ENCODE assay signal across 12 cellular contexts in the genomic region with DNA sequence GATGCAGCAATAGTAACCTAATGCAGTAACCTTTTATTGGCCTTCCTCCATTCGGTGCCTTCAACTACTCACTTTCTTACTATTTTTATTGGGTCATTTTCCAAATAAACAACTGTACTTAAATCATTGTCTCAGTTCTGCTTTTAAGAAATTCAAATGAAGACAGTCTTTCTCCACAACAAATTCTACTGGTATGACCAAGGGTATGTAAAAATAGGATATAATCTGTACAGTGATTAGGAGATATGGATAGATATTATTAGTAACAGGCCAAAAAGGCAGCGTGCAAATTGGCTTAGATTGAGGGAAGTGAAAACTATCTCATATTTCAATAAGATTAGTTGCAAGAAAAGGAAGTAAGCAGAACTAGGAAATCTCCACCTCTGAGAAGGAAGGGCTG.
DNase-seq lines count a peak whose midpoint lies in the region; ATAC-seq and TF ChIP-seq lines count a peak whose summit lies in the region.
"Had no signal": no experiment of that assay in that cellular context is flagged by ENCODE, and none has a peak within 500 bp of the region (broad histone marks: within the 10 kb centered on the region; RNA-seq: fewer than 3 reads in every experiment).

No MANE protein-coding gene starts in this region.

- peaks cover 21 to 33% (median 23%) of the 10 kb centered on the region in 3 experiments for H3K36me3 Mint-ChIP-seq in H9 (ENCODE audit: insufficient read depth in 1 of 3, low read depth in 3 of 3)
- H3K36me3 Mint-ChIP-seq in activated T-helper 2 cell treated with anti-CD3 and anti-CD28 coated beads, Interferon-gamma antibody, Interleukin-2, Interleukin-4, amounts not matched to agents 10 μg/mL and 5 μg/mL and 100 μg/mL, durations not matched to agents 14 hours and 24 hours and 36 hours (ENCODE audit: low read depth): no peaks in the 10 kb centered on the region

- no peak overlapping the region for H2BK20ac ChIP-seq in H9 (ENCODE audit: low read depth, low read length, poor library complexity, severe bottlenecking)

- peaks cover 0 to 11% of the 10 kb centered on the region in 2 experiments; a peak in 2 of 4 replicates for H3K4me1 Mint-ChIP-seq in H9
- peaks cover 8% of the 10 kb centered on the region for H3K4me1 Mint-ChIP-seq in activated T-helper 2 cell treated with anti-CD3 and anti-CD28 coated beads, Interferon-gamma antibody, Interleukin-2, Interleukin-4, amounts not matched to agents 10 μg/mL and 5 μg/mL and 100 μg/mL, durations not matched to agents 14 hours and 24 hours and 36 hours (ENCODE audit: low read depth)

- H2AFZ ChIP-seq in H9 (ENCODE audit: low read length): no peak overlapping the region

- intact Hi-C loops in activated T-helper 2 cell treated with anti-CD3 and anti-CD28 coated beads, Interferon-gamma antibody, Interleukin-2, Interleukin-4, amounts not matched to agents 10 μg/mL and 5 μg/mL and 100 μg/mL, durations not matched to agents 14 hours and 24 hours and 36 hours (cut with micrococcal nuclease): loop anchor here (10.0 kb wide), 1 partner anchor 1161 kb away; no protein-coding TSS in a partner anchor

- no peak overlapping the region for H3K27ac Mint-ChIP-seq in H9
- no peak overlapping the region for H3K27ac Mint-ChIP-seq in activated T-helper 2 cell treated with anti-CD3 and anti-CD28 coated beads, Interferon-gamma antibody, Interleukin-2, Interleukin-4, amounts not matched to agents 10 μg/mL and 5 μg/mL and 100 μg/mL, durations not matched to agents 14 hours and 24 hours and 36 hours
- H3K27ac Mint-ChIP-seq: progenitor cell of endocrine pancreas had no signal

- WGBS in H9 (ENCODE audit: extremely low coverage, insufficient read length, low lambda C conversion rate): no CpG with 5 or more reads among the region's 2 CpGs

- peak; percentile 80 for ATAC-seq in GM18498 (IDR thresholded peaks at IDR 0.05; ENCODE audit: unreplicated experiment)
- peak; percentile 88 for ATAC-seq in GM21360 (IDR thresholded peaks at IDR 0.05; ENCODE audit: unreplicated experiment)
- peak; percentile 83 for ATAC-seq in HG03103 (IDR thresholded peaks at IDR 0.05; ENCODE audit: low read depth, unreplicated experiment)

- no peak overlapping the region for H3K9ac ChIP-seq in H9 (ENCODE audit: extremely low read depth, insufficient read length, low read length)

- no peaks in the 10 kb centered on the region for H4K20me1 ChIP-seq in H9 (ENCODE audit: control insufficient read depth, insufficient read depth, insufficient read length)

- H3K4me2 ChIP-seq in H9 (ENCODE audit: insufficient read depth, insufficient read length, low read length): no peak overlapping the region

- H3K27me3 ChIP-seq in H9 (ENCODE audit: insufficient read depth, low read length): no peaks in the 10 kb centered on the region

- H3K14ac ChIP-seq in H9 (ENCODE audit: insufficient read depth, low read length): no peak overlapping the region

- H3T11ph ChIP-seq in H9 (ENCODE audit: low read length): no peak overlapping the region

- H4K91ac ChIP-seq in H9 (ENCODE audit: insufficient read length, low read depth, low read length): no peak overlapping the region

- H3K4me1 ChIP-seq in H9 (ENCODE audit: insufficient read depth, low read length): no peaks in the 10 kb centered on the region

- no peak overlapping the region for H3K18ac ChIP-seq in H9 (ENCODE audit: insufficient read length, low read depth, low read length)

- H3K27ac ChIP-seq in H9 (ENCODE audit: insufficient read length, low read depth, low read length): no peak overlapping the region
- H3K27ac ChIP-seq: SK-N-MC had no signal

- no peak overlapping the region for H2BK12ac ChIP-seq in H9 (ENCODE audit: insufficient read length, low read depth, low read length)

- no peak for TF ChIP-seq CTCF in H9 (conservative IDR thresholded peaks at IDR 0.05)

- H3K9me3 ChIP-seq in H9 (ENCODE audit: control insufficient read depth, low read depth, low read length): peaks cover 5% of the 10 kb centered on the region

- DNase-seq in RPMI8226 (peak; percentile 66), H9 (no peak), kidney tubule cell (ENCODE audit: low spot score) (no peak), dermis blood vessel endothelial cell (no peak)
- DNase-seq in activated T-helper 2 cell treated with anti-CD3 and anti-CD28 coated beads, Interferon-gamma antibody, Interleukin-2, Interleukin-4, amounts not matched to agents 10 μg/mL and 5 μg/mL and 100 μg/mL, durations not matched to agents 14 hours and 24 hours and 36 hours (ENCODE audit: low spot score): no peak
- DNase-seq: HCEC 1CT, NCI-H187 had no signal

- no peaks in the 10 kb centered on the region for H3K27me3 Mint-ChIP-seq in H9 (ENCODE audit: low read depth)
- no peaks in the 10 kb centered on the region for H3K27me3 Mint-ChIP-seq in activated T-helper 2 cell treated with anti-CD3 and anti-CD28 coated beads, Interferon-gamma antibody, Interleukin-2, Interleukin-4, amounts not matched to agents 10 μg/mL and 5 μg/mL and 100 μg/mL, durations not matched to agents 14 hours and 24 hours and 36 hours (ENCODE audit: low read depth)
- H3K27me3 Mint-ChIP-seq: progenitor cell of endocrine pancreas had no signal

- H2AK5ac ChIP-seq in H9 (ENCODE audit: insufficient read length, low read length): no peak overlapping the region

- no peak overlapping the region for H3K56ac ChIP-seq in H9 (ENCODE audit: insufficient read length, low read depth, low read length)

- no peaks in the 10 kb centered on the region for H3K79me2 ChIP-seq in H9 (ENCODE audit: insufficient read depth, low read length)

- no peak overlapping the region for H4K8ac ChIP-seq in H9 (replicated peaks; ENCODE audit: insufficient read length, low read depth, low read length)

- no peak overlapping the region for H3K4me3 Mint-ChIP-seq in H9
- H3K4me3 Mint-ChIP-seq in activated T-helper 2 cell treated with anti-CD3 and anti-CD28 coated beads, Interferon-gamma antibody, Interleukin-2, Interleukin-4, amounts not matched to agents 10 μg/mL and 5 μg/mL and 100 μg/mL, durations not matched to agents 14 hours and 24 hours and 36 hours (ENCODE audit: low read depth): no peak overlapping the region

- no peak overlapping the region for H4K5ac ChIP-seq in H9 (ENCODE audit: insufficient read length, low read depth, low read length)

- no peak overlapping the region for H3K23ac ChIP-seq in H9 (ENCODE audit: insufficient read length, low read depth, low read length)

- H2BK15ac ChIP-seq in H9 (ENCODE audit: low read depth, low read length): no peak overlapping the region

- H3K23me2 ChIP-seq in H9 (ENCODE audit: insufficient read length, low read depth, low read length, poor library complexity, severe bottlenecking): no peaks in the 10 kb centered on the region

- H2BK120ac ChIP-seq in H9 (ENCODE audit: low read depth, low read length, poor library complexity, severe bottlenecking): no peak overlapping the region

- no peak overlapping the region for H3K4ac ChIP-seq in H9 (ENCODE audit: low read depth, low read length)

- H2BK5ac ChIP-seq in H9 (ENCODE audit: insufficient read length, low read length): no peak overlapping the region

- peaks cover 25 to 54% of the 10 kb centered on the region in 2 experiments for H3K9me3 Mint-ChIP-seq in H9
- H3K9me3 Mint-ChIP-seq in activated T-helper 2 cell treated with anti-CD3 and anti-CD28 coated beads, Interferon-gamma antibody, Interleukin-2, Interleukin-4, amounts not matched to agents 10 μg/mL and 5 μg/mL and 100 μg/mL, durations not matched to agents 14 hours and 24 hours and 36 hours: no peaks in the 10 kb centered on the region

- H3K79me1 ChIP-seq in H9 (ENCODE audit: insufficient read depth, low read depth, low read length, poor library complexity, severe bottlenecking): no peaks in the 10 kb centered on the region
